18 cellular contexts compared by ENCODE assay signal in the genomic region with DNA sequence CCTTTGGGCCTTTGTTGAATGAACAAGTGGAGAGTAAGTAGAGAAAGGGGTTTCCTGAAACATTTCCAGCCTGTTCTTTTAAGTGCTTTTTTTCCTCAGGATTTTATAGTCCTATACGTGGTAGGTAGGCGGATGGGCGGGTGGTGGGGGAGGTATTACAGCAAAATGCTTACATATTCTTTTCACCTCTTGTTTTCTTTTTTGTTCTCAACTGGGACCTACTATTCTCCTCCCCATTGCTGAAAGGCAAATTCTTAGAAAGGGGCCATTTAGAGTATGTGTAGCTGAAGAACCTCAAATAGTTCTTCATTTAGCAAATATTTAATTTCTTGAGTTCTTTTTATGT.
A peak's percentile ranks its signal among the peaks of the same experiment; 100 is the strongest.
DNase-seq lines count a peak whose midpoint lies in the region; ATAC-seq and TF ChIP-seq lines count a peak whose summit lies in the region.
"Had no signal": no experiment of that assay in that cellular context is flagged by ENCODE, and none has a peak within 500 bp of the region (broad histone marks: within the 10 kb centered on the region; RNA-seq: fewer than 3 reads in every experiment).

No MANE protein-coding gene starts in this region.

- ATAC-seq in WTC11 (no peak), GM18867 (IDR thresholded peaks at IDR 0.05; ENCODE audit: unreplicated experiment) (no peak)
- ATAC-seq in naive thymus-derived CD8-positive, alpha-beta T cell, result no peak

- H3K4me3 Mint-ChIP-seq in CD14-positive monocyte, result no peak overlapping the region
- peak overlapping the region; percentile 41 for H3K4me3 Mint-ChIP-seq in WTC11
- no peak overlapping the region for H3K4me3 Mint-ChIP-seq in progenitor cell of endocrine pancreas (ENCODE audit: low read depth)
- H3K4me3 Mint-ChIP-seq in naive thymus-derived CD8-positive, alpha-beta T cell, result peak overlapping the region in 1 of 10 donors; percentile 2
- H3K4me3 Mint-ChIP-seq in T-helper 2 cell treated with Interferon-gamma antibody and Interleukin-4, amounts not matched to agents 5 μg/mL and 100 μg/mL, for 36 hours, result no peak overlapping the region
- H3K4me3 Mint-ChIP-seq: activated CD4-positive, alpha-beta T cell treated with anti-CD3 and anti-CD28 coated beads, Interleukin-2, amount 10 ng/mL, durations not matched to agents 24 days and 14 days; activated naive CD4-positive, alpha-beta T cell treated with anti-CD3 and anti-CD28 coated beads, Interleukin-2, amount 10 ng/mL, durations not matched to agents 7 days and 5 days; stimulated activated naive CD8-positive, alpha-beta T cell treated with anti-CD3 and anti-CD28 coated beads, Interleukin-15, Interleukin-2, amounts not matched to agents 100 ng/mL and 50 ng/mL, for 24 hours had no signal

- H3K36me3 Mint-ChIP-seq in CD14-positive monocyte (peaks cover 15 to 25% of the 10 kb centered on the region in 2 donors), WTC11 (no peaks in the 10 kb centered on the region; the same call in 1 of the 2 replicates), progenitor cell of endocrine pancreas (ENCODE audit: insufficient read depth) (peaks cover 10% of the 10 kb centered on the region)
- H3K36me3 Mint-ChIP-seq in naive thymus-derived CD8-positive, alpha-beta T cell, result peaks cover 0 to 10% (median 5%) of the 10 kb centered on the region in 3 donors
- H3K36me3 Mint-ChIP-seq in T-helper 2 cell treated with Interferon-gamma antibody and Interleukin-4, amounts not matched to agents 5 μg/mL and 100 μg/mL, for 36 hours (ENCODE audit: low read depth), result no peaks in the 10 kb centered on the region
- H3K36me3 Mint-ChIP-seq: activated naive CD4-positive, alpha-beta T cell treated with anti-CD3 and anti-CD28 coated beads, Interleukin-2, amount 10 ng/mL, durations not matched to agents 7 days and 5 days had no signal

- no peak overlapping the region for H3K9ac ChIP-seq in liver (ENCODE audit: low read depth in 1 of 2, low read length in 2 of 2)
- H3K9ac ChIP-seq: KMS-11 had no signal

- H3K9me3 ChIP-seq in liver (ENCODE audit: control insufficient read depth in 4 of 4, low read length in 3 of 4), result no peaks in the 10 kb centered on the region

- intact Hi-C loops in CD14-positive monocyte (cut with micrococcal nuclease), result no loop called here

- peaks cover 12 to 47% (median 31%) of the 10 kb centered on the region in 4 donors for H3K4me1 ChIP-seq in liver (ENCODE audit: control insufficient read depth in 4 of 4, insufficient read depth in 4 of 4, low read length in 3 of 4)

- CTCF ChIA-PET in WTC11 (lab: Charles Lee), result no interaction called here

- WGBS in liver, result 85% methylated on average over 3 of the region's 3 CpGs

- no peak for TF ChIP-seq RAD21 in liver (IDR thresholded peaks at IDR 0.05)

- H3K27ac ChIP-seq in liver (ENCODE audit: low read depth in 1 of 2, low read length in 2 of 2) (peak overlapping the region; percentile 4 to 66), caudate nucleus (ENCODE audit: low read depth, low read length) (no peak overlapping the region)
- H3K27ac ChIP-seq: KMS-11 had no signal

- DNase-seq in CD14-positive monocyte (ENCODE audit: low spot score) (no peak), WTC11 (ENCODE audit: low spot score) (no peak), progenitor cell of endocrine pancreas (ENCODE audit: low spot score, unreplicated experiment) (no peak), caudate nucleus (lab: John Stamatoyannopoulos, UW) (no peak)
- no peak for DNase-seq in naive thymus-derived CD8-positive, alpha-beta T cell
- no peak for DNase-seq in T-helper 2 cell treated with Interferon-gamma antibody and Interleukin-4, amounts not matched to agents 5 μg/mL and 100 μg/mL, for 36 hours (ENCODE audit: low spot score)
- DNase-seq: activated CD4-positive, alpha-beta T cell treated with anti-CD3 and anti-CD28 coated beads, Interleukin-2, amount 10 ng/mL, durations not matched to agents 24 days and 14 days; activated naive CD4-positive, alpha-beta T cell treated with anti-CD3 and anti-CD28 coated beads, Interleukin-2, amount 10 ng/mL, durations not matched to agents 7 days and 5 days; Calu3; effector CD8-positive, alpha-beta T cell; NCI-H1105; Right ventricle myocardium superior; stimulated activated CD4-positive, alpha-beta T cell treated with anti-CD3 and anti-CD28 coated beads, Interleukin-12 subunit alpha, Interleukin-12 subunit beta, amount 100 ng/mL, for 4 hours had no signal

- peaks cover 53% of the 10 kb centered on the region for H3K4me1 Mint-ChIP-seq in CD14-positive monocyte
- peaks cover 84% of the 10 kb centered on the region for H3K4me1 Mint-ChIP-seq in WTC11
- H3K4me1 Mint-ChIP-seq in progenitor cell of endocrine pancreas (ENCODE audit: low read depth), result peaks cover 56% of the 10 kb centered on the region
- peaks cover 8 to 29% (median 15%) of the 10 kb centered on the region in 4 donors for H3K4me1 Mint-ChIP-seq in naive thymus-derived CD8-positive, alpha-beta T cell
- peaks cover 2% of the 10 kb centered on the region for H3K4me1 Mint-ChIP-seq in T-helper 2 cell treated with Interferon-gamma antibody and Interleukin-4, amounts not matched to agents 5 μg/mL and 100 μg/mL, for 36 hours (ENCODE audit: low read depth)
- H3K4me1 Mint-ChIP-seq: activated naive CD4-positive, alpha-beta T cell treated with anti-CD3 and anti-CD28 coated beads, Interleukin-2, amount 10 ng/mL, durations not matched to agents 7 days and 5 days had no signal

- H3K27ac Mint-ChIP-seq in CD14-positive monocyte (peak overlapping the region in 6 of 7 donors; percentile 44 to 94 (median 68)), WTC11 (peak overlapping the region; percentile 94), progenitor cell of endocrine pancreas (peak overlapping the region; percentile 84)
- peak overlapping the region in 1 of 10 donors; percentile 78 for H3K27ac Mint-ChIP-seq in naive thymus-derived CD8-positive, alpha-beta T cell
- H3K27ac Mint-ChIP-seq in T-helper 2 cell treated with Interferon-gamma antibody and Interleukin-4, amounts not matched to agents 5 μg/mL and 100 μg/mL, for 36 hours, result no peak overlapping the region
- H3K27ac Mint-ChIP-seq: activated CD4-positive, alpha-beta T cell treated with anti-CD3 and anti-CD28 coated beads, Interleukin-2, amount 10 ng/mL, durations not matched to agents 24 days and 14 days; activated naive CD4-positive, alpha-beta T cell treated with anti-CD3 and anti-CD28 coated beads, Interleukin-2, amount 10 ng/mL, durations not matched to agents 7 days and 5 days; stimulated activated naive CD8-positive, alpha-beta T cell treated with anti-CD3 and anti-CD28 coated beads, Interleukin-15, Interleukin-2, amounts not matched to agents 100 ng/mL and 50 ng/mL, for 24 hours had no signal

- POLR2A ChIA-PET in WTC11 (lab: Charles Lee), result no interaction called here
- POLR2A ChIA-PET in naive thymus-derived CD8-positive, alpha-beta T cell (lab: Charles Lee), result no interaction called here

- TF ChIP-seq CTCF in CD14-positive monocyte (IDR thresholded peaks at IDR 0.05), result no peak
- no peak for TF ChIP-seq CTCF in WTC11 (IDR thresholded peaks at IDR 0.05)
- TF ChIP-seq CTCF in liver (IDR thresholded peaks at IDR 0.05; ENCODE audit: low read depth, low read length, missing input control), result no peak
- no peak for TF ChIP-seq CTCF in progenitor cell of endocrine pancreas (IDR thresholded peaks at IDR 0.05; ENCODE audit: unreplicated experiment)

- H3K9me3 Mint-ChIP-seq in CD14-positive monocyte (no peaks in the 10 kb centered on the region), WTC11 (no peaks in the 10 kb centered on the region), progenitor cell of endocrine pancreas (ENCODE audit: low read depth) (no peaks in the 10 kb centered on the region)
- H3K9me3 Mint-ChIP-seq in naive thymus-derived CD8-positive, alpha-beta T cell, result no peaks in the 10 kb centered on the region
- H3K9me3 Mint-ChIP-seq in T-helper 2 cell treated with Interferon-gamma antibody and Interleukin-4, amounts not matched to agents 5 μg/mL and 100 μg/mL, for 36 hours, result no peaks in the 10 kb centered on the region
- H3K9me3 Mint-ChIP-seq: activated naive CD4-positive, alpha-beta T cell treated with anti-CD3 and anti-CD28 coated beads, Interleukin-2, amount 10 ng/mL, durations not matched to agents 7 days and 5 days; stimulated activated naive CD8-positive, alpha-beta T cell treated with anti-CD3 and anti-CD28 coated beads, Interleukin-15, Interleukin-2, amounts not matched to agents 100 ng/mL and 50 ng/mL, for 24 hours had no signal

- H3K36me3 ChIP-seq in liver (ENCODE audit: control insufficient read depth in 4 of 4, insufficient read depth in 3 of 4, low read depth in 1 of 4, low read length in 3 of 4), result peaks cover 0 to 3% (median 0%) of the 10 kb centered on the region in 4 donors

- H3K27me3 ChIP-seq in liver (ENCODE audit: control insufficient read depth in 4 of 4, insufficient read depth in 4 of 4, low read length in 3 of 4), result no peaks in the 10 kb centered on the region

- H3K27me3 Mint-ChIP-seq in CD14-positive monocyte (ENCODE audit: low read depth in 3 of 3) (peaks cover 0 to 1% (median 0%) of the 10 kb centered on the region in 3 donors), WTC11 (ENCODE audit: low read depth) (no peaks in the 10 kb centered on the region), progenitor cell of endocrine pancreas (no peaks in the 10 kb centered on the region)
- no peaks in the 10 kb centered on the region for H3K27me3 Mint-ChIP-seq in naive thymus-derived CD8-positive, alpha-beta T cell
- no peaks in the 10 kb centered on the region for H3K27me3 Mint-ChIP-seq in T-helper 2 cell treated with Interferon-gamma antibody and Interleukin-4, amounts not matched to agents 5 μg/mL and 100 μg/mL, for 36 hours (ENCODE audit: low read depth)
- H3K27me3 Mint-ChIP-seq: activated CD4-positive, alpha-beta T cell treated with anti-CD3 and anti-CD28 coated beads, Interleukin-2, amount 10 ng/mL, durations not matched to agents 24 days and 14 days; activated naive CD4-positive, alpha-beta T cell treated with anti-CD3 and anti-CD28 coated beads, Interleukin-2, amount 10 ng/mL, durations not matched to agents 7 days and 5 days; stimulated activated naive CD8-positive, alpha-beta T cell treated with anti-CD3 and anti-CD28 coated beads, Interleukin-15, Interleukin-2, amounts not matched to agents 100 ng/mL and 50 ng/mL, for 24 hours had no signal

- no peak overlapping the region for H3K4me3 ChIP-seq in liver (ENCODE audit: low read depth in 1 of 3, low read length in 3 of 3)
- H3K4me3 ChIP-seq: lung had no signal

TF ChIP-seq in liver, 16 proteins besides CTCF, POLR2A, EP300 and RAD21:
- TF ChIP-seq HNF4A (conservative IDR thresholded peaks at IDR 0.05), result no peak
- TF ChIP-seq TAF1 (conservative IDR thresholded peaks at IDR 0.05), result no peak
- no peak for TF ChIP-seq RXRA (IDR thresholded peaks at IDR 0.05)
